Comparison of ENCODE assay signal across 7 cellular contexts in genomic region chr7:149027560-149028345, GRCh38. TPM values are rescaled to one million over a fixed set of nuclear protein-coding genes. Genes with fewer than 3 reads are reported as not detected.
DNase-seq lines count a peak whose midpoint lies in the region; ATAC-seq and TF ChIP-seq lines count a peak whose summit lies in the region.

No MANE protein-coding gene starts in this region.

- H3K36me3 ChIP-seq in OCI-LY7 (ENCODE audit: insufficient read depth, low read length): peaks cover 23% of the 10 kb centered on the region
- H3K36me3 ChIP-seq in ectodermal cell (ENCODE audit: control insufficient read depth, insufficient read depth, low read length): no peaks in the 10 kb centered on the region

- no TSS peak for BruUV-seq in OCI-LY7 (replicated peaks; lab: Mats Ljungman, UMichigan)

- WGBS in ectodermal cell, 2 experiments: 1 to 2% methylated on average over 43 of the region's 43 CpGs

- peak overlapping the region; percentile 90 to 96 (median 94) for H3K4me3 Mint-ChIP-seq in naive B cell

- H2AFZ ChIP-seq in OCI-LY7 (ENCODE audit: low read length): peak overlapping the region; percentile 22

- POLR2A ChIA-PET in OCI-LY7 (lab: Charles Lee): interaction anchor here (0.9 to 2.0 kb wide), 5 partner anchors 16 to 40 kb away, joined by 3 to 6 read pairs (median 3); no protein-coding TSS in a partner anchor

- peak overlapping the region; percentile 94 for H3K4me2 ChIP-seq in OCI-LY7 (ENCODE audit: low read length)

- CTCF ChIA-PET in OCI-LY7 (lab: Charles Lee; ENCODE audit: unreplicated experiment): interaction anchor here (1.8 kb wide), 1 partner anchor 38 kb away, joined by 10 read pairs; no protein-coding TSS in a partner anchor

- ATAC-seq in naive B cell (ENCODE audit: low read depth in 2 of 2) (no peak), HG03159 (IDR thresholded peaks at IDR 0.05; ENCODE audit: unreplicated experiment) (no peak)

- TF ChIP-seq CTCF in GM12875 (IDR thresholded peaks at IDR 0.05; ENCODE audit: borderline replicate concordance, insufficient read depth, low read depth, low read length) (no peak), OCI-LY7 (conservative IDR thresholded peaks at IDR 0.05; ENCODE audit: low read length) (no peak)

- intact Hi-C loops in OCI-LY7 (cut with micrococcal nuclease; ENCODE audit: unreplicated experiment): loop anchor here (1.0 to 5.0 kb wide), 7 partner anchors 38 to 235 kb away; partner anchors contain the start of genes EZH2, ZNF398, ZNF425 and ZNF783

- peaks cover 53% of the 10 kb centered on the region for H3K79me2 ChIP-seq in OCI-LY7 (ENCODE audit: insufficient read depth, low read depth, low read length)

- no peaks in the 10 kb centered on the region for H3K9me3 ChIP-seq in OCI-LY7 (ENCODE audit: low read length)
- H3K9me3 ChIP-seq in ectodermal cell (ENCODE audit: control insufficient read depth, low read length): no peaks in the 10 kb centered on the region

- no peaks in the 10 kb centered on the region for H3K9me2 ChIP-seq in OCI-LY7 (ENCODE audit: insufficient read depth, low read length)

- no peaks in the 10 kb centered on the region for H3K9me3 Mint-ChIP-seq in naive B cell

- peak overlapping the region; percentile 82 for H3K4me3 ChIP-seq in GM12875 (ENCODE audit: low read depth, low read length)
- H3K4me3 ChIP-seq in OCI-LY7 (ENCODE audit: low read depth, low read length, poor library complexity, severe bottlenecking): peak overlapping the region; percentile 96
- peak overlapping the region; percentile 74 for H3K4me3 ChIP-seq in ectodermal cell (ENCODE audit: insufficient read depth, low read depth, low read length)

- peaks cover 7% of the 10 kb centered on the region for H4K20me1 ChIP-seq in OCI-LY7 (ENCODE audit: insufficient read depth, low read length)

- peak overlapping the region; percentile 85 to 98 (median 92) for H3K27ac Mint-ChIP-seq in naive B cell

- H3K27ac ChIP-seq in OCI-LY7 (ENCODE audit: low read depth, low read length, poor library complexity, severe bottlenecking) (peak overlapping the region; percentile 84), ectodermal cell (ENCODE audit: insufficient read depth, low read depth, low read length, poor library complexity, severe bottlenecking) (peak overlapping the region; percentile 89)

- H3K4me1 Mint-ChIP-seq in naive B cell: peaks cover 30 to 46% (median 44%) of the 10 kb centered on the region in 3 donors

- peak; percentile 18 for DNase-seq in OCI-LY7 (ENCODE audit: low spot score)
- no peak for DNase-seq in naive B cell
- no peak for DNase-seq in SW480 (ENCODE audit: low spot score)
- DNase-seq in NOMO-1 (lab: John Stamatoyannopoulos, UW; ENCODE audit: unreplicated experiment in 2 of 2): no peak

- H3K27me3 Mint-ChIP-seq in naive B cell: no peaks in the 10 kb centered on the region

- peaks cover 7% of the 10 kb centered on the region for H3K27me3 ChIP-seq in ectodermal cell (ENCODE audit: control insufficient read depth, insufficient read depth, low read length, poor library complexity, severe bottlenecking)

- H3K36me3 Mint-ChIP-seq in naive B cell: no peaks in the 10 kb centered on the region

- peaks cover 31% of the 10 kb centered on the region for H3K4me1 ChIP-seq in OCI-LY7 (ENCODE audit: insufficient read depth, low read length, poor library complexity, severe bottlenecking)
- H3K4me1 ChIP-seq in ectodermal cell (ENCODE audit: control insufficient read depth, insufficient read depth, low read length): peaks cover 11% of the 10 kb centered on the region

RNA-seq across cellular contexts. Expression of gene PDIA4, which starts 0.6 kb away (rescaled TPM):
- 130 TPM in 2 replicates for total RNA-seq in OCI-LY7 (2014; rRNA removed; shearing (Covaris generic))
- total RNA-seq in OCI-LY7 (2022): 120 and 141 TPM in 2 replicates
- polyA plus RNA-seq in ectodermal cell (2013, experiment 1 of 4): 174 TPM
- 149 TPM for polyA plus RNA-seq in ectodermal cell (2013, experiment 2 of 4)
- polyA plus RNA-seq in ectodermal cell (2013, experiment 3 of 4): 114 TPM
- 118 TPM for polyA plus RNA-seq in ectodermal cell (2013, experiment 4 of 4)
- polyA plus RNA-seq in naive B cell (ENCODE audit: low read depth in 6 of 6): 100 to 1,000 TPM in 1 of 6 donors, 10 to 100 TPM in 5; 66.3 to 102 (median 78.2) TPM
